Comparison of ENCODE assay signal across 15 cellular contexts in genomic region chrX:109624641-109625311, GRCh38. TPM values are rescaled to one million over a fixed set of nuclear protein-coding genes. Genes with fewer than 3 reads are reported as not detected.
A peak's percentile ranks its signal among the peaks of the same experiment; 100 is the strongest.
DNase-seq lines count a peak whose midpoint lies in the region; ATAC-seq and TF ChIP-seq lines count a peak whose summit lies in the region.
"Had no signal": no experiment of that assay in that cellular context is flagged by ENCODE, and none has a peak within 500 bp of the region (broad histone marks: within the 10 kb centered on the region; RNA-seq: fewer than 3 reads in every experiment).

Gene KCNE5, minus strand, starts transcription at chrX:109625172. Its CDS starts 152 bp downstream, at chrX:109625020.

- peak within 1 kb of the TSS; percentile 58 to 62 for H3K4me3 Mint-ChIP-seq in H9
- H3K4me3 Mint-ChIP-seq: CD8-positive, alpha-beta T cell had no signal

- peak within 1 kb of the TSS; percentile 41 for H3K4me2 ChIP-seq in H9 (ENCODE audit: insufficient read depth, insufficient read length, low read length)

- H2BK15ac ChIP-seq in H9 (ENCODE audit: low read depth, low read length), result no peak within 1 kb of the TSS

- H3K27ac Mint-ChIP-seq in H9, result peak within 1 kb of the TSS in 1 of 3 experiments; percentile 91; a peak in 1 of 7 replicates
- H3K27ac Mint-ChIP-seq: CD8-positive, alpha-beta T cell had no signal

- H2AK5ac ChIP-seq in H9 (ENCODE audit: insufficient read length, low read length), result no peak within 1 kb of the TSS

- peaks cover 4 to 7% (median 5%) of the 10 kb centered on the region in 3 experiments; a peak in 6 of 7 replicates for H3K36me3 Mint-ChIP-seq in H9 (ENCODE audit: insufficient read depth in 1 of 3, low read depth in 3 of 3)
- H3K36me3 Mint-ChIP-seq: CD8-positive, alpha-beta T cell had no signal

- H3K9ac ChIP-seq in H9 (ENCODE audit: extremely low read depth, insufficient read length, low read length), result no peak within 1 kb of the TSS

- H4K5ac ChIP-seq in H9 (ENCODE audit: insufficient read length, low read depth, low read length), result no peak within 1 kb of the TSS

- H3K4me3 ChIP-seq in coronary artery, result peak within 1 kb of the TSS; percentile 67
- H3K4me3 ChIP-seq in sigmoid colon, result peak within 1 kb of the TSS in 3 of 4 donors; percentile 26 to 40 (median 38)
- H3K4me3 ChIP-seq: SK-N-MC had no signal

- ATAC-seq in HG03108 (IDR thresholded peaks at IDR 0.05; ENCODE audit: unreplicated experiment), result no peak
- ATAC-seq: CD8-positive, alpha-beta T cell had no signal

- no peaks in the 10 kb centered on the region for H3K4me1 ChIP-seq in H9 (ENCODE audit: insufficient read depth, low read length)
- H3K4me1 ChIP-seq in sigmoid colon, result peaks cover 0 to 7% (median 0%) of the 10 kb centered on the region in 4 donors

- no peak within 1 kb of the TSS for H2BK5ac ChIP-seq in H9 (ENCODE audit: insufficient read length, low read length)

- no peaks in the 10 kb centered on the region; the same call in 1 of the 2 replicates for H3K27me3 ChIP-seq in H9 (ENCODE audit: insufficient read depth, low read length)
- no peaks in the 10 kb centered on the region for H3K27me3 ChIP-seq in sigmoid colon
- H3K27me3 ChIP-seq: neutrophil had no signal

- H3K23me2 ChIP-seq in H9 (ENCODE audit: insufficient read length, low read depth, low read length, poor library complexity, severe bottlenecking), result peaks cover 3% of the 10 kb centered on the region

- no peak within 1 kb of the TSS for H2AFZ ChIP-seq in H9 (ENCODE audit: low read length)

- no peak within 1 kb of the TSS for H3K4ac ChIP-seq in H9 (ENCODE audit: low read depth, low read length)

- H3K9me3 Mint-ChIP-seq in H9, result peaks cover 5 to 10% of the 10 kb centered on the region in 2 experiments; a peak in 4 of 5 replicates
- H3K9me3 Mint-ChIP-seq: CD8-positive, alpha-beta T cell had no signal

- no peak within 1 kb of the TSS for H3K56ac ChIP-seq in H9 (ENCODE audit: insufficient read length, low read depth, low read length)

- WGBS in H9 (ENCODE audit: extremely low coverage, insufficient read length, low lambda C conversion rate), result no CpG with 5 or more reads among the region's 67 CpGs
- 36 to 48% methylated on average over 67 of the region's 67 CpGs for WGBS in sigmoid colon, 2 donors

- H3K18ac ChIP-seq in H9 (ENCODE audit: insufficient read length, low read depth, low read length), result peak within 1 kb of the TSS; percentile 63

- H3K27me3 Mint-ChIP-seq in H9 (ENCODE audit: low read depth), result peaks cover 33% of the 10 kb centered on the region

- no peak for TF ChIP-seq CTCF in H9 (conservative IDR thresholded peaks at IDR 0.05)
- TF ChIP-seq CTCF in coronary artery (IDR thresholded peaks at IDR 0.05), result no peak
- TF ChIP-seq CTCF in sigmoid colon (IDR thresholded peaks at IDR 0.05), result no peak

- no peaks in the 10 kb centered on the region for H3K79me1 ChIP-seq in H9 (ENCODE audit: insufficient read depth, low read depth, low read length, poor library complexity, severe bottlenecking)

- peaks cover 8% of the 10 kb centered on the region in 2 experiments for H3K4me1 Mint-ChIP-seq in H9

- no peak within 1 kb of the TSS for H2BK20ac ChIP-seq in H9 (ENCODE audit: low read depth, low read length, poor library complexity, severe bottlenecking)

- H2BK12ac ChIP-seq in H9 (ENCODE audit: insufficient read length, low read depth, low read length), result peak within 1 kb of the TSS; percentile 66

- H3K23ac ChIP-seq in H9 (ENCODE audit: insufficient read length, low read depth, low read length), result no peak within 1 kb of the TSS

- no peak within 1 kb of the TSS for H4K91ac ChIP-seq in H9 (ENCODE audit: insufficient read length, low read depth, low read length)

- H4K20me1 ChIP-seq in H9 (ENCODE audit: control insufficient read depth, insufficient read depth, insufficient read length), result no peaks in the 10 kb centered on the region

- peak within 1 kb of the TSS; percentile 78 for H3K14ac ChIP-seq in H9 (ENCODE audit: insufficient read depth, low read length)

- H3K79me2 ChIP-seq in H9 (ENCODE audit: insufficient read depth, low read length), result no peaks in the 10 kb centered on the region

- TF ChIP-seq POLR2A in sigmoid colon (IDR thresholded peaks at IDR 0.05), result no peak
- no peak for TF ChIP-seq POLR2A in erythroblast (IDR thresholded peaks at IDR 0.05; ENCODE audit: low read length)

- peak; percentile 75 for DNase-seq in H9
- DNase-seq in coronary artery (ENCODE audit: low spot score), result no peak
- peak; percentile 92 for DNase-seq in iPS-NIHi7 (ENCODE audit: extremely low spot score)
- DNase-seq in sigmoid colon, result no peak
- DNase-seq in erythroblast (lab: John Stamatoyannopoulos, UW), result no peak
- DNase-seq in amniotic stem cell (lab: John Stamatoyannopoulos, UW), result no peak
- DNase-seq in NCI-H146 treated with DMSO at 0.1 percent for 48 hours (lab: John Stamatoyannopoulos, UW; ENCODE audit: unreplicated experiment), result no peak
- DNase-seq: activated CD4-positive, alpha-beta T cell treated with anti-CD3 and anti-CD28 coated beads for 48 hours; activated naive CD4-positive, alpha-beta T cell treated with anti-CD3 and anti-CD28 coated beads, Interleukin-2, amount 50 U/mL, for 16 hours; CD8-positive, alpha-beta T cell; NCI-H69 had no signal

- no peaks in the 10 kb centered on the region for H3K9me3 ChIP-seq in H9 (ENCODE audit: control insufficient read depth, low read depth, low read length)
- no peaks in the 10 kb centered on the region for H3K9me3 ChIP-seq in sigmoid colon
- H3K9me3 ChIP-seq: neutrophil had no signal

- H2BK120ac ChIP-seq in H9 (ENCODE audit: low read depth, low read length, poor library complexity, severe bottlenecking), result no peak within 1 kb of the TSS

- no peaks in the 10 kb centered on the region for H3K36me3 ChIP-seq in sigmoid colon
- H3K36me3 ChIP-seq: neutrophil had no signal

- TF ChIP-seq EP300 in sigmoid colon (IDR thresholded peaks at IDR 0.05), result no peak

- H4K8ac ChIP-seq in H9 (replicated peaks; ENCODE audit: insufficient read length, low read depth, low read length), result no peak within 1 kb of the TSS

- intact Hi-C loops in sigmoid colon (cut with DNase I), result no loop called here

- H3T11ph ChIP-seq in H9 (ENCODE audit: low read length), result no peak within 1 kb of the TSS

- no peak within 1 kb of the TSS for H3K27ac ChIP-seq in H9 (ENCODE audit: insufficient read length, low read depth, low read length)
- H3K27ac ChIP-seq in coronary artery, result no peak within 1 kb of the TSS
- no peak within 1 kb of the TSS for H3K27ac ChIP-seq in sigmoid colon
- H3K27ac ChIP-seq: HL-60, neutrophil, SK-N-MC had no signal

RNA-seq across cellular contexts. Expression of gene KCNE5, which starts in this region (rescaled TPM):
- total RNA-seq in H9 (2021), result 3.6 and 3.7 TPM in 2 replicates
- under 1 TPM in 1 of 4 donors, not detected in 3; 0.33 TPM for total RNA-seq in sigmoid colon
- not detected for polyA plus RNA-seq in sigmoid colon
- total RNA-seq: CD8-positive, alpha-beta T cell had no signal

Comparison
In these comparisons a context has a peak if more than half of its experiments do, and no peak if none do; other contexts are left out.
1. DNase-seq: peak in H9 (single experiment) and iPS-NIHi7 (single experiment); none in coronary artery (single experiment), sigmoid colon (single experiment), erythroblast (0 of 2), amniotic stem cell (single experiment) and NCI-H146 treated with DMSO at 0.1 percent for 48 hours (single experiment).